Comparison of ENCODE assay signal across 21 cellular contexts in genomic region chr2:8568543-8569302, GRCh38.
DNase-seq lines count a peak whose midpoint lies in the region; ATAC-seq and TF ChIP-seq lines count a peak whose summit lies in the region.
"Had no signal": no experiment of that assay in that cellular context is flagged by ENCODE, and none has a peak within 500 bp of the region (broad histone marks: within the 10 kb centered on the region; RNA-seq: fewer than 3 reads in every experiment).

No MANE protein-coding gene starts in this region.

- H3K4me3 ChIP-seq in fibroblast of the aortic adventitia (ENCODE audit: low read depth, low read length) = no peak overlapping the region
- H3K4me3 ChIP-seq: A549 had no signal

- H3K4me1 Mint-ChIP-seq in CD14-positive monocyte = peaks cover 8% of the 10 kb centered on the region
- peaks cover 13% of the 10 kb centered on the region for H3K4me1 Mint-ChIP-seq in activated B cell treated with CpG ODN at 0.5 μM for 24 hours
- no peaks in the 10 kb centered on the region for H3K4me1 Mint-ChIP-seq in HFFc6 (ENCODE audit: low read depth)

- TF ChIP-seq CTCF in CD14-positive monocyte (IDR thresholded peaks at IDR 0.05) (no peak), activated B cell treated with CpG ODN at 0.5 μM for 24 hours (IDR thresholded peaks at IDR 0.05) (no peak), fibroblast of the aortic adventitia (IDR thresholded peaks at IDR 0.05; ENCODE audit: insufficient read depth, low read length) (no peak), HFFc6 (IDR thresholded peaks at IDR 0.05) (no peak)

- H3K27me3 Mint-ChIP-seq in CD14-positive monocyte (ENCODE audit: low read depth in 3 of 3) (peaks cover 0 to 6% (median 4%) of the 10 kb centered on the region in 3 donors), activated B cell treated with CpG ODN at 0.5 μM for 24 hours (peaks cover 53% of the 10 kb centered on the region), HFFc6 (ENCODE audit: insufficient read depth) (peaks cover 23% of the 10 kb centered on the region)

- DNase-seq in CD14-positive monocyte (ENCODE audit: low spot score) = peak; percentile 20
- no peak for DNase-seq in activated B cell treated with CpG ODN at 0.5 μM for 24 hours
- peak; percentile 37 for DNase-seq in fibroblast of the aortic adventitia (ENCODE audit: low read depth)
- DNase-seq in sciatic nerve (ENCODE audit: low spot score) = peak; percentile 54
- DNase-seq in EL = no peak
- no peak for DNase-seq in stimulated activated naive CD4-positive, alpha-beta T cell (lab: John Stamatoyannopoulos, UW)
- DNase-seq in NCI-H1694 (lab: John Stamatoyannopoulos, UW) = no peak
- DNase-seq in HFFc6 = no peak
- DNase-seq: DMS 273 treated with DMSO at 0.1 percent for 48 hours, DND-41, H7, MM.1S, NCI-H1105, NCI-H2107, NCI-H2227 treated with DMSO at 0.1 percent for 48 hours, NCI-H510A treated with DMSO at 0.1 percent for 48 hours, NCI-H774, RPMI8226, SHP77 treated with DMSO at 0.1 percent for 48 hours, SK-N-SH had no signal

- CTCF ChIA-PET in activated B cell treated with CpG ODN at 0.5 μM for 24 hours (lab: Charles Lee) = no interaction called here

- intact Hi-C loops in CD14-positive monocyte (cut with micrococcal nuclease) = no loop called here
- intact Hi-C loops in activated B cell treated with CpG ODN at 0.5 μM for 24 hours (cut with micrococcal nuclease) = no loop called here
- intact Hi-C loops in sciatic nerve (cut with DNase I) = no loop called here

- H3K9me3 Mint-ChIP-seq in CD14-positive monocyte (peaks cover 0 to 2% (median 0%) of the 10 kb centered on the region in 7 donors), activated B cell treated with CpG ODN at 0.5 μM for 24 hours (no peaks in the 10 kb centered on the region), HFFc6 (no peaks in the 10 kb centered on the region)

- no peaks in the 10 kb centered on the region for H3K36me3 Mint-ChIP-seq in CD14-positive monocyte
- no peaks in the 10 kb centered on the region for H3K36me3 Mint-ChIP-seq in activated B cell treated with CpG ODN at 0.5 μM for 24 hours (ENCODE audit: low read depth)
- H3K36me3 Mint-ChIP-seq in HFFc6 (ENCODE audit: low read depth) = no peaks in the 10 kb centered on the region

- H3K4me3 Mint-ChIP-seq in CD14-positive monocyte = no peak overlapping the region
- H3K4me3 Mint-ChIP-seq in activated B cell treated with CpG ODN at 0.5 μM for 24 hours = no peak overlapping the region
- no peak overlapping the region for H3K4me3 Mint-ChIP-seq in HFFc6

- no peak for ATAC-seq in activated B cell treated with CpG ODN at 0.5 μM for 24 hours (ENCODE audit: low read depth)
- no peak for ATAC-seq in sciatic nerve
- ATAC-seq: A549 had no signal

- POLR2A ChIA-PET in activated B cell treated with CpG ODN at 0.5 μM for 24 hours (lab: Charles Lee) = no interaction called here

- H3K27ac Mint-ChIP-seq in CD14-positive monocyte (no peak overlapping the region), activated B cell treated with CpG ODN at 0.5 μM for 24 hours (peak overlapping the region; percentile 2), HFFc6 (no peak overlapping the region)

Comparison
In these comparisons a context has a peak if more than half of its experiments do, and no peak if none do; other contexts are left out.
1. DNase-seq: peak in CD14-positive monocyte (single experiment), fibroblast of the aortic adventitia (single experiment) and sciatic nerve (single experiment); none in activated B cell treated with CpG ODN at 0.5 μM for 24 hours (single experiment), EL (single experiment), stimulated activated naive CD4-positive, alpha-beta T cell (0 of 6), NCI-H1694 (single experiment) and HFFc6 (single experiment).